Comparison of ENCODE assay signal across 26 cellular contexts in genomic region chr12:91890742-91891141, GRCh38.
DNase-seq lines count a peak whose midpoint lies in the region; ATAC-seq and TF ChIP-seq lines count a peak whose summit lies in the region.
"Had no signal": no experiment of that assay in that cellular context is flagged by ENCODE, and none has a peak within 500 bp of the region (broad histone marks: within the 10 kb centered on the region; RNA-seq: fewer than 3 reads in every experiment).

No MANE protein-coding gene starts in this region.

- H3K27me3 ChIP-seq in right atrium auricular region = no peaks in the 10 kb centered on the region
- H3K27me3 ChIP-seq: left lung, ovary, upper lobe of left lung had no signal

- H3K4me3 ChIP-seq in right atrium auricular region = no peak overlapping the region
- H3K4me3 ChIP-seq: left lung, ovary, smooth muscle cell, upper lobe of left lung had no signal

- CTCF ChIA-PET in RWPE1 (lab: Yijun Ruan, JAX) = no interaction called here

- intact Hi-C loops in Right ventricle myocardium inferior (cut with DNase I) = no loop called here

- peaks cover 0 to 10% of the 10 kb centered on the region in 2 donors for H3K4me1 ChIP-seq in right atrium auricular region
- H3K4me1 ChIP-seq: left lung, upper lobe of left lung had no signal

- DNase-seq in NCI-H748 (lab: John Stamatoyannopoulos, UW; ENCODE audit: unreplicated experiment) = peak; percentile 14
- DNase-seq in NCI-H748 treated with DMSO at 0.1 percent for 48 hours (lab: John Stamatoyannopoulos, UW) = no peak
- peak; percentile 18 for DNase-seq in RWPE1 (ENCODE audit: low spot score)
- peak; percentile 5 for DNase-seq in fibroblast of gingiva (ENCODE audit: low read depth)
- no peak for DNase-seq in Right ventricle myocardium inferior (ENCODE audit: missing footprints)
- no peak for DNase-seq in glomerular visceral epithelial cell (ENCODE audit: extremely low spot score)
- no peak for DNase-seq in right atrium auricular region (ENCODE audit: low spot score)
- DNase-seq: activated CD4-positive, alpha-beta T cell treated with anti-CD3 and anti-CD28 coated beads for 1 hour; activated CD8-positive, alpha-beta T cell treated with anti-CD3 and anti-CD28 coated beads for 36 hours; activated naive CD4-positive, alpha-beta T cell treated with anti-CD3 and anti-CD28 coated beads, Interleukin-2, amount 50 U/mL, for 16 hours; AML-193; amniotic stem cell; CD4-positive, CD25-positive, alpha-beta regulatory T cell; head of caudate nucleus; islet precursor cell; left lung; mesendoderm; NCI-H1092 treated with DMSO at 0.1 percent for 48 hours; NCI-H2081 treated with DMSO at 0.1 percent for 48 hours; NCI-H345; ovary; retina; stimulated activated naive CD4-positive, alpha-beta T cell; upper lobe of left lung had no signal

- H3K9me3 ChIP-seq in right atrium auricular region = no peaks in the 10 kb centered on the region
- H3K9me3 ChIP-seq: left lung, ovary, upper lobe of left lung had no signal

- TF ChIP-seq CTCF in RWPE1 (conservative IDR thresholded peaks at IDR 0.05; ENCODE audit: low read depth) (no peak), right atrium auricular region (IDR thresholded peaks at IDR 0.05) (no peak)

- POLR2A ChIA-PET in RWPE1 (lab: Yijun Ruan, JAX; ENCODE audit: low non-redundant PET) = no interaction called here

- H3K36me3 ChIP-seq in right atrium auricular region = no peaks in the 10 kb centered on the region
- H3K36me3 ChIP-seq: left lung, ovary, upper lobe of left lung had no signal

- H3K27ac ChIP-seq in RWPE1 (no peak overlapping the region), right atrium auricular region (no peak overlapping the region)
- H3K27ac ChIP-seq: left lung, ovary, upper lobe of left lung had no signal

- no peak for ATAC-seq in Right ventricle myocardium inferior
- no peak for ATAC-seq in GM18511 (IDR thresholded peaks at IDR 0.05; ENCODE audit: unreplicated experiment)
- ATAC-seq: activated CD8-positive, alpha-beta T cell treated with anti-CD3 and anti-CD28 coated beads for 36 hours; left lung had no signal

Comparison
In these comparisons a context has a peak if more than half of its experiments do, and no peak if none do; other contexts are left out.
1. DNase-seq: peak in NCI-H748 (single experiment), RWPE1 (single experiment) and fibroblast of gingiva (single experiment); none in NCI-H748 treated with DMSO at 0.1 percent for 48 hours (single experiment), Right ventricle myocardium inferior (single experiment), glomerular visceral epithelial cell (single experiment) and right atrium auricular region (single experiment).